In the genomic region with DNA sequence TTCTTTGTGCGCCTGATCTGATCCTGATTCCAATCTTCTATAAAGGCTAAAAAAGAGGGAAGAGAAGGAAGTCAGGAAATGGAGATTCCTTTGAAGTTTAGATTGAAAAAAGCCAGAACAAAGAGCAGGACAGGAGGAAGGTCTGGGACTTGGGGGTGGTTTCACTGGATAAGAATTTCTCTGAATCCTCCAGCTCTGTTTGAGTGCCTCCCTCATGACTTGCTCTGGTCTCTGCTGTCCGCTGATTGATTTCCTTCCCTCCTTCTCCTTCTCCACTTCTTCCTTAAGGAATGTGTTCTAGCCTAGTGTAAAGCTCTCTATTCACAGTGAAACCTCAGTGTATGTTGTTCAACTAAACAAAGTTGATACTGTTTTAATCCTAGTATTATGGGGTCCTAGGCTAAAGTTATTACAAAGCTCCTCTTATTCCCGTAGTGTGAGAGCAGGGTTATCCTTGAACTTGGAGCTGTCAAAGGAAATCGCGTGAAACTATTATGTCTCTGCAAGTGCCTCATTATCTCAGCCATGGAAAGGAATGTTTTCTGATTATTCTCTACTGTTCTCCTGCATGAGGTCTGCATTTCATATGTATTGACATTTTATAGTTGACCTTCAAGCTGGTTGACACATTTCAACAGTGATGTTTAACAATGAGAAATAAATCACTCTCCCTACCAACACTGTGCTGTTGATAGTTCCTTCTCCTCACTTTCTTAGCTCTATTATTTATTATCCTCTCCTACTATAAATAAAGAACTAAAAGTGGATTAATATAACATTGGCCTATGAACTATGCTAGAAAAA, we compare ENCODE assay signal across 21 cellular contexts.
A peak's percentile ranks its signal among the peaks of the same experiment; 100 is the strongest.
DNase-seq lines count a peak whose midpoint lies in the region; ATAC-seq, FAIRE-seq and TF ChIP-seq lines count a peak whose summit lies in the region.
"Had no signal": no experiment of that assay in that cellular context is flagged by ENCODE, and none has a peak within 500 bp of the region (broad histone marks: within the 10 kb centered on the region; RNA-seq: fewer than 3 reads in every experiment).

No MANE protein-coding gene starts in this region.

- H3K9me2 ChIP-seq in SK-N-SH (no peaks in the 10 kb centered on the region), hepatocyte (replicated peaks; ENCODE audit: insufficient read depth) (no peaks in the 10 kb centered on the region)

- WGBS in SK-N-SH (ENCODE audit: low lambda C conversion rate): 59% methylated on average over 5 of the region's 5 CpGs
- WGBS in hepatocyte (ENCODE audit: low lambda C conversion rate, missing lambda C conversion rate): 49% methylated on average over 5 of the region's 5 CpGs

- no peaks in the 10 kb centered on the region for H3K36me3 Mint-ChIP-seq in nephron progenitor cell (ENCODE audit: low read depth)

- H3K27me3 Mint-ChIP-seq in nephron progenitor cell (ENCODE audit: low read depth, poor library complexity): peaks cover 3% of the 10 kb centered on the region

- H3K27ac Mint-ChIP-seq in nephron progenitor cell: peak overlapping the region; percentile 47

- no peaks in the 10 kb centered on the region for H3K79me2 ChIP-seq in SK-N-SH (ENCODE audit: insufficient read depth)
- no peaks in the 10 kb centered on the region for H3K79me2 ChIP-seq in hepatocyte

- TF ChIP-seq RAD21 in SK-N-SH (IDR thresholded peaks at IDR 0.05; ENCODE audit: low read length): no peak

- TF ChIP-seq CTCF in D721Med (IDR thresholded peaks at IDR 0.05; ENCODE audit: insufficient read depth, missing control alignments) (no peak), SK-N-SH (IDR thresholded peaks at IDR 0.05) (no peak), hepatocyte (IDR thresholded peaks at IDR 0.05; ENCODE audit: poor library complexity) (no peak), nephron progenitor cell (IDR thresholded peaks at IDR 0.05) (no peak)

- peaks cover 13% of the 10 kb centered on the region for H3K4me1 Mint-ChIP-seq in nephron progenitor cell

- H3F3A ChIP-seq in SK-N-SH (replicated peaks; ENCODE audit: insufficient read depth): no peaks in the 10 kb centered on the region

- H3K27ac ChIP-seq in SK-N-SH (ENCODE audit: low read depth in 2 of 2, low read length in 1 of 2) (no peak overlapping the region), hepatocyte (no peak overlapping the region)
- H3K27ac ChIP-seq: C4-2B, RWPE1, SJSA1 had no signal

- POLR2A ChIA-PET in SK-N-SH (lab: Yijun Ruan, JAX): no interaction called here

- DNase-seq in D721Med (ENCODE audit: insufficient read length, low spot score): no peak
- DNase-seq in SK-N-SH: no peak
- peak; percentile 8 for DNase-seq in hepatocyte (ENCODE audit: low spot score)
- no peak for DNase-seq in nephron progenitor cell
- DNase-seq in KG1 (lab: John Stamatoyannopoulos, UW): no peak
- DNase-seq in UCSD-AML1 (lab: John Stamatoyannopoulos, UW; ENCODE audit: unreplicated experiment): no peak
- DNase-seq in NCI-H2196 treated with DMSO at 0.1 percent for 48 hours (lab: John Stamatoyannopoulos, UW; ENCODE audit: unreplicated experiment): no peak
- DNase-seq: 8988T; DMS79; GF-D8; Kasumi-1; NCI-H1436; NCI-H2081; NCI-H226; NCI-H526 treated with DMSO at 0.1 percent for 48 hours; NK-92 treated with Interleukin-12 subunit alpha and Interleukin-12 subunit beta, amount 100 ng/mL, for 24 hours had no signal

- no peaks in the 10 kb centered on the region for H3K4me1 ChIP-seq in SK-N-SH (ENCODE audit: control insufficient read depth in 1 of 2, insufficient read depth in 2 of 2, low read depth in 1 of 2, low read length in 1 of 2)
- no peaks in the 10 kb centered on the region for H3K4me1 ChIP-seq in hepatocyte (ENCODE audit: insufficient read depth)
- H3K4me1 ChIP-seq: SJSA1 had no signal

- peak; percentile 86 for FAIRE-seq in D721Med (lab: Jason Lieb, UNC)
- FAIRE-seq: H54 had no signal

- no peak for ATAC-seq in HG03139 (IDR thresholded peaks at IDR 0.05; ENCODE audit: unreplicated experiment)

- no peak overlapping the region for H3K4me3 Mint-ChIP-seq in nephron progenitor cell

- 0 out of 2 replicates have a peak overlapping the region, but pooled peaks have one; percentile 2 for H2AFZ ChIP-seq in SK-N-SH (ENCODE audit: low read depth)
- peak overlapping the region; percentile 19 for H2AFZ ChIP-seq in hepatocyte

- no peak overlapping the region for H3K9ac ChIP-seq in SK-N-SH

- H3K4me2 ChIP-seq in SK-N-SH (no peak overlapping the region), hepatocyte (peak overlapping the region; percentile 19)

- H3K4me3 ChIP-seq in SK-N-SH (ENCODE audit: low read depth in 2 of 2, low read length in 1 of 2) (no peak overlapping the region), hepatocyte (no peak overlapping the region)
- H3K4me3 ChIP-seq: SJSA1 had no signal

- CTCF ChIA-PET in SK-N-SH (lab: Yijun Ruan, JAX): interaction anchor here (0.5 to 0.7 kb wide), 2 partner anchors 148 to 511 kb away, joined by 3 read pairs; no protein-coding TSS in a partner anchor

- H3K9me3 Mint-ChIP-seq in nephron progenitor cell: no peaks in the 10 kb centered on the region

- TF ChIP-seq EP300 in SK-N-SH (IDR thresholded peaks at IDR 0.05; ENCODE audit: borderline replicate concordance in 1 of 2, low read depth in 1 of 2, low read length in 1 of 2): no peak

- H3K9me3 ChIP-seq in SK-N-SH (no peaks in the 10 kb centered on the region), hepatocyte (ENCODE audit: low read depth) (no peaks in the 10 kb centered on the region)
- H3K9me3 ChIP-seq: SJSA1 had no signal

- H3K27me3 ChIP-seq in SK-N-SH (ENCODE audit: insufficient read depth) (no peaks in the 10 kb centered on the region), hepatocyte (no peaks in the 10 kb centered on the region)
- H3K27me3 ChIP-seq: SJSA1 had no signal

- H3K36me3 ChIP-seq in SK-N-SH (replicated peaks in 1 of 2; ENCODE audit: control insufficient read depth in 1 of 2, insufficient read depth in 2 of 2, low read length in 1 of 2) (no peaks in the 10 kb centered on the region), hepatocyte (replicated peaks; ENCODE audit: insufficient read depth, low read depth) (no peaks in the 10 kb centered on the region)
- H3K36me3 ChIP-seq: SJSA1 had no signal

- H4K20me1 ChIP-seq in SK-N-SH (ENCODE audit: insufficient read depth) (no peaks in the 10 kb centered on the region), hepatocyte (ENCODE audit: insufficient read depth, poor library complexity, severe bottlenecking) (no peaks in the 10 kb centered on the region)

TF ChIP-seq in SK-N-SH, 30 proteins besides CTCF, POLR2A, EP300 and RAD21:
- TF ChIP-seq TCF12 (IDR thresholded peaks at IDR 0.05) (peak; percentile 36; the same call in 1 of the 2 replicates), TAF1 (IDR thresholded peaks at IDR 0.05; ENCODE audit: borderline replicate concordance, low read depth, low read length) (no peak), MEF2A (IDR thresholded peaks at IDR 0.05; ENCODE audit: borderline replicate concordance, low read depth) (no peak)
